In genomic region chr19:39390460-39390758, GRCh38 we compare ENCODE assay signal across 8 cellular contexts. TPM values are rescaled to one million over a fixed set of nuclear protein-coding genes. Genes with fewer than 3 reads are reported as not detected.
DNase-seq lines count a peak whose midpoint lies in the region; ATAC-seq and TF ChIP-seq lines count a peak whose summit lies in the region.

No MANE protein-coding gene starts in this region.

- ATAC-seq in GM19438 (IDR thresholded peaks at IDR 0.05; ENCODE audit: low read depth, unreplicated experiment), result peak; percentile 16
- no peak for ATAC-seq in HG02678 (IDR thresholded peaks at IDR 0.05; ENCODE audit: unreplicated experiment)
- no peak for ATAC-seq in activated CD4-positive, CD25-positive, alpha-beta regulatory T cell treated with anti-CD3 and anti-CD28 coated beads, Interleukin-2, amount 50 U/mL, for 24 hours

- DNase-seq in coronary artery (ENCODE audit: low spot score) (no peak), type B pancreatic cell (ENCODE audit: extremely low spot score, unreplicated experiment) (no peak), glomerular visceral epithelial cell (ENCODE audit: extremely low spot score) (no peak)

- peaks cover 43% of the 10 kb centered on the region for H3K36me3 Mint-ChIP-seq in T-helper 1 cell treated with Interleukin-12 subunit alpha and Interleukin-12 subunit beta and Interleukin-4 antibody, amounts not matched to agents 30 μg/mL and 1 μg/mL, for 36 hours (ENCODE audit: low read depth)
- peaks cover 15% of the 10 kb centered on the region for H3K36me3 Mint-ChIP-seq in type B pancreatic cell

- TF ChIP-seq CTCF in coronary artery (IDR thresholded peaks at IDR 0.05) (no peak), type B pancreatic cell (conservative IDR thresholded peaks at IDR 0.05) (no peak)

- H3K9me3 ChIP-seq in muscle layer of duodenum (ENCODE audit: control insufficient read depth in 1 of 2, low read length in 2 of 2), result no peaks in the 10 kb centered on the region

- no peaks in the 10 kb centered on the region for H3K9me3 Mint-ChIP-seq in T-helper 1 cell treated with Interleukin-12 subunit alpha and Interleukin-12 subunit beta and Interleukin-4 antibody, amounts not matched to agents 30 μg/mL and 1 μg/mL, for 36 hours
- H3K9me3 Mint-ChIP-seq in type B pancreatic cell, result no peaks in the 10 kb centered on the region

- peak overlapping the region; percentile 92 for H3K4me3 Mint-ChIP-seq in T-helper 1 cell treated with Interleukin-12 subunit alpha and Interleukin-12 subunit beta and Interleukin-4 antibody, amounts not matched to agents 30 μg/mL and 1 μg/mL, for 36 hours
- H3K4me3 Mint-ChIP-seq in type B pancreatic cell, result peak overlapping the region; percentile 97

- no peaks in the 10 kb centered on the region for H3K27me3 ChIP-seq in muscle layer of duodenum (ENCODE audit: low read depth, low read length)

- peaks cover 45 to 55% of the 10 kb centered on the region in 2 donors for H3K36me3 ChIP-seq in muscle layer of duodenum (ENCODE audit: control insufficient read depth in 1 of 2, insufficient read depth in 2 of 2, low read length in 2 of 2)

- H3K4me1 ChIP-seq in muscle layer of duodenum (ENCODE audit: control insufficient read depth in 1 of 2, insufficient read depth in 2 of 2, low read length in 2 of 2), result peaks cover 15 to 24% of the 10 kb centered on the region in 2 donors

- peak overlapping the region; percentile 89 to 99 for H3K27ac ChIP-seq in coronary artery
- H3K27ac ChIP-seq in muscle layer of duodenum (ENCODE audit: low read length), result peak overlapping the region; percentile 92

- H3K4me1 Mint-ChIP-seq in T-helper 1 cell treated with Interleukin-12 subunit alpha and Interleukin-12 subunit beta and Interleukin-4 antibody, amounts not matched to agents 30 μg/mL and 1 μg/mL, for 36 hours (ENCODE audit: low read depth), result peaks cover 35% of the 10 kb centered on the region
- peaks cover 18% of the 10 kb centered on the region for H3K4me1 Mint-ChIP-seq in type B pancreatic cell (ENCODE audit: unreplicated experiment)

- H3K27me3 Mint-ChIP-seq in T-helper 1 cell treated with Interleukin-12 subunit alpha and Interleukin-12 subunit beta and Interleukin-4 antibody, amounts not matched to agents 30 μg/mL and 1 μg/mL, for 36 hours (ENCODE audit: low read depth), result no peaks in the 10 kb centered on the region
- no peaks in the 10 kb centered on the region for H3K27me3 Mint-ChIP-seq in type B pancreatic cell

- H3K4me3 ChIP-seq in coronary artery (peak overlapping the region; percentile 98), muscle layer of duodenum (ENCODE audit: low read depth in 1 of 2, low read length in 2 of 2) (peak overlapping the region; percentile 94 to 97)

- peak overlapping the region; percentile 95 for H3K27ac Mint-ChIP-seq in T-helper 1 cell treated with Interleukin-12 subunit alpha and Interleukin-12 subunit beta and Interleukin-4 antibody, amounts not matched to agents 30 μg/mL and 1 μg/mL, for 36 hours
- H3K27ac Mint-ChIP-seq in type B pancreatic cell, result peak overlapping the region; percentile 97

RNA-seq across cellular contexts. Expression of gene PAF1, which starts 0.5 kb away (rescaled TPM):
- 36.9 and 43.6 TPM in 2 replicates for total RNA-seq in type B pancreatic cell (ENCODE audit: low replicate concordance)

RNA-seq across cellular contexts. Expression of gene MED29, which starts 0.8 kb away (rescaled TPM):
- total RNA-seq in type B pancreatic cell (ENCODE audit: low replicate concordance), result 37.3 and 40.8 TPM in 2 replicates

RNA-seq across cellular contexts. Expression of gene ZFP36, which starts 16.2 kb away (rescaled TPM):
- total RNA-seq in type B pancreatic cell (ENCODE audit: low replicate concordance), result 36.0 and 101 TPM in 2 replicates

RNA-seq across cellular contexts. Expression of gene PLEKHG2, which starts 22.1 kb away (rescaled TPM):
- 32.9 and 86.7 TPM in 2 replicates for total RNA-seq in type B pancreatic cell (ENCODE audit: low replicate concordance)

RNA-seq across cellular contexts. Expression of gene RPS16, which starts 45.3 kb away (rescaled TPM):
- 2,174 and 2,175 TPM in 2 replicates for total RNA-seq in type B pancreatic cell (ENCODE audit: low replicate concordance)
